In genomic region chr17:69179227-69179952, GRCh38 we compare ENCODE assay signal across 14 cellular contexts. TPM values are rescaled to one million over a fixed set of nuclear protein-coding genes. Genes with fewer than 3 reads are reported as not detected.
DNase-seq lines count a peak whose midpoint lies in the region; FAIRE-seq and TF ChIP-seq lines count a peak whose summit lies in the region.
"Had no signal": no experiment of that assay in that cellular context is flagged by ENCODE, and none has a peak within 500 bp of the region (broad histone marks: within the 10 kb centered on the region; RNA-seq: fewer than 3 reads in every experiment).

No MANE protein-coding gene starts in this region.

- no peak overlapping the region for H3K27ac ChIP-seq in hepatocyte
- H3K27ac ChIP-seq: cardiac muscle cell had no signal

- no peak for TF ChIP-seq POLR2A in H54 (IDR thresholded peaks at IDR 0.05; ENCODE audit: low read depth, low read length)

- no peak overlapping the region for H3K4me3 Mint-ChIP-seq in immature natural killer cell
- H3K4me3 Mint-ChIP-seq: type B pancreatic cell had no signal

- no peak overlapping the region for H3K4me2 ChIP-seq in hepatocyte

- no peaks in the 10 kb centered on the region for H3K4me1 Mint-ChIP-seq in immature natural killer cell

- peak; percentile 61 for FAIRE-seq in H54 (lab: Jason Lieb, UNC)

- no peak overlapping the region for H2AFZ ChIP-seq in hepatocyte

- no peaks in the 10 kb centered on the region for H3K79me2 ChIP-seq in hepatocyte

- H3K9me3 Mint-ChIP-seq in immature natural killer cell = peaks cover 0 to 2% (median 0%) of the 10 kb centered on the region in 6 donors
- H3K9me3 Mint-ChIP-seq: type B pancreatic cell had no signal

- TF ChIP-seq CTCF in astrocyte of the cerebellum (IDR thresholded peaks at IDR 0.05; ENCODE audit: low read depth, low read length, missing control alignments) (no peak), hepatocyte (IDR thresholded peaks at IDR 0.05; ENCODE audit: poor library complexity) (no peak)

- no peak overlapping the region for H3K4me3 ChIP-seq in astrocyte of the cerebellum (ENCODE audit: low read depth, low read length)
- H3K4me3 ChIP-seq in hepatocyte = no peak overlapping the region
- H3K4me3 ChIP-seq: cardiac muscle cell had no signal

- in situ Hi-C loops in astrocyte of the cerebellum (cut with HindIII; ENCODE audit: low sequenced_read_pairs) = no loop called here

- no peak overlapping the region for H3K27ac Mint-ChIP-seq in immature natural killer cell
- H3K27ac Mint-ChIP-seq: type B pancreatic cell had no signal

- H3K36me3 ChIP-seq in hepatocyte (replicated peaks; ENCODE audit: insufficient read depth, low read depth) = no peaks in the 10 kb centered on the region
- H3K36me3 ChIP-seq: cardiac muscle cell had no signal

- peaks cover 0 to 7% (median 3%) of the 10 kb centered on the region in 3 donors for H3K36me3 Mint-ChIP-seq in immature natural killer cell
- H3K36me3 Mint-ChIP-seq: type B pancreatic cell had no signal

- H3K9me2 ChIP-seq in hepatocyte (replicated peaks; ENCODE audit: insufficient read depth) = no peaks in the 10 kb centered on the region

- H3K9me3 ChIP-seq in hepatocyte (ENCODE audit: low read depth) = no peaks in the 10 kb centered on the region

- no peaks in the 10 kb centered on the region for H3K4me1 ChIP-seq in hepatocyte (ENCODE audit: insufficient read depth)

- H3K27me3 Mint-ChIP-seq in immature natural killer cell (ENCODE audit: low read depth in 3 of 3) = no peaks in the 10 kb centered on the region
- H3K27me3 Mint-ChIP-seq: type B pancreatic cell had no signal

- 83% methylated on average over 4 of the region's 4 CpGs for WGBS in hepatocyte (ENCODE audit: low lambda C conversion rate, missing lambda C conversion rate)

- no peaks in the 10 kb centered on the region for H4K20me1 ChIP-seq in hepatocyte (ENCODE audit: insufficient read depth, poor library complexity, severe bottlenecking)

- peak; percentile 18 for DNase-seq in AG08395 (ENCODE audit: low spot score)
- no peak for DNase-seq in H54 (ENCODE audit: insufficient read length, low spot score)
- DNase-seq in astrocyte of the cerebellum (ENCODE audit: low read depth) = peak; percentile 9
- peak; percentile 11 for DNase-seq in hepatocyte (ENCODE audit: low spot score)
- DNase-seq in T-helper 9 cell = no peak
- no peak for DNase-seq in immature natural killer cell
- DNase-seq in DMS79 treated with DMSO at 0.1 percent for 48 hours (lab: John Stamatoyannopoulos, UW) = no peak
- DNase-seq in NCI-H2227 treated with DMSO at 0.1 percent for 48 hours (lab: John Stamatoyannopoulos, UW) = no peak
- DNase-seq: activated CD4-positive, CD25-positive, alpha-beta regulatory T cell; activated T-cell treated with anti-CD3 and anti-CD28 coated beads, Interleukin-2, amount 50 U/mL, for 48 hours; GF-D8; left cardiac atrium had no signal

- H3K27me3 ChIP-seq in hepatocyte = no peaks in the 10 kb centered on the region
- H3K27me3 ChIP-seq: cardiac muscle cell had no signal

RNA-seq across cellular contexts. Expression of gene ABCA6, which starts 37.7 kb away (rescaled TPM):
- total RNA-seq in hepatocyte = 6.3 and 6.5 TPM in 2 replicates
- 1.6 and 1.7 TPM in 2 replicates for polyA plus RNA-seq in hepatocyte
- polyA plus RNA-seq in immature natural killer cell = not detected
- total RNA-seq: cardiac muscle cell had no signal
- polyA plus RNA-seq: cardiac muscle cell had no signal

RNA-seq across cellular contexts. Expression of gene ABCA10, which starts 49.2 kb away (rescaled TPM):
- total RNA-seq in hepatocyte = 1.5 and 4.7 TPM in 2 replicates
- polyA plus RNA-seq in hepatocyte (not detected in 2 replicates), immature natural killer cell (1 to 10 TPM in 1 of 3 donors, under 1 TPM in 1, not detected in 1; 0.49 to 1.4 TPM)
- total RNA-seq: cardiac muscle cell had no signal
- polyA plus RNA-seq: cardiac muscle cell had no signal

Comparison
In these comparisons a context has a peak if more than half of its experiments do, and no peak if none do; other contexts are left out.
1. DNase-seq: peak in AG08395 (single experiment), astrocyte of the cerebellum (single experiment) and hepatocyte (single experiment); none in H54 (single experiment), T-helper 9 cell (single experiment), immature natural killer cell (0 of 3), DMS79 treated with DMSO at 0.1 percent for 48 hours (single experiment) and NCI-H2227 treated with DMSO at 0.1 percent for 48 hours (single experiment).